Comparison of ENCODE assay signal across 11 cellular contexts in the genomic region with DNA sequence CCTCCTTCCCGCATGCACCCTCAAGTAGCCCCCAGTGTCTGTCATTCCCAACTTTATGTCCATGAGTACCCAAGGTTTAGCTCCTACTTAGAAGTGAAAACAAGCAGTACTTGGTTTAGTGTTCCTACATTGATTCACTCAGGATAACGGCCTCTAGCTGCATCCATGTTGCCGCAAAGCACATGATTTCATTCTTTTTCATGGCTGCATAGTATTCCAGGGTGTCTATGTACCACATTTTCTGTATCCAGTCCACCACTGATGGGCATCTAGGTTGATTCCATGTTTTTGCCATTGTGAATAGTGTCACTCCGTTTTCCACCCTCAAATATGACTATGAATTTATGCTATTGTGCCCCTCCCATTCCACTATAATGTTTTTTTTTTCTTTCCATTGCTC.
"Had no signal": no experiment of that assay in that cellular context is flagged by ENCODE, and none has a peak within 500 bp of the region (broad histone marks: within the 10 kb centered on the region; RNA-seq: fewer than 3 reads in every experiment).

No MANE protein-coding gene starts in this region.

- H3K27ac ChIP-seq: GM23248 had no signal

- FAIRE-seq: H1, H54 had no signal

- H3K4me3 Mint-ChIP-seq: GM23338, H9, HFFc6 had no signal

- ATAC-seq: GM23338, HCT116 had no signal

- H3K4me1 Mint-ChIP-seq: GM23338, H9 had no signal

- H3K27ac Mint-ChIP-seq: GM23338, H9, HFFc6 had no signal

- H3K4me2 ChIP-seq: GM23338 had no signal

- H3K9ac ChIP-seq: GM23248 had no signal

- DNase-seq: GM23248, GOT3, H7, H9, HCEC 1CT, HFFc6 had no signal

- H3K4me3 ChIP-seq: GM23248, GM23338, HAP-1 had no signal

- H3K9me3 Mint-ChIP-seq: GM23338 had no signal

- H3K36me3 ChIP-seq: HAP-1 had no signal

- H2AFZ ChIP-seq: GM23248, GM23338 had no signal

- H3K9me3 ChIP-seq: HAP-1 had no signal

- H3K4me1 ChIP-seq: HAP-1 had no signal
